1 cellular context compared by ENCODE assay signal in the genomic region with DNA sequence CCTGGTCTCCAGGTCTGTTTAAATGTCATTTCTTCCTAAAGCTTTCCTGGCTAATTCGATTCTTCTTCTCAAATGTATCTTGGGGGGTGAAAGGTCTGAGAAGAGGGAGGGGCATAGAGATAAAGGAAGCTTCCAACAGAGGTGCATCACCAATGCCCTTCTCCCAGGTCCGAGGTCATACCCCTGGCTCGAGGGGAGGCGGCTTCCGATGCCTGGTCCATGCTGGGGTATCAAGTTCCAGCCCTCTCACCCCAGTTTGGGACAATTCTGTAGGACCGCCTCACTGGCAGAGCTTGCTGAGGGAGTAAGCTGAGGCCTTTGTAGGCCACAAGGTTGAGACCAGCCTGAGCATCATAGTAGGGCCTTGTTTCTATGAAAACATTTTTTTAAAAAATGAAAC.
TF ChIP-seq lines count a peak whose summit lies in the region.

No MANE protein-coding gene starts in this region.

TF ChIP-seq in HCT116, 20 proteins besides CTCF, POLR2A, EP300 and RAD21:
- TF ChIP-seq SIN3A (IDR thresholded peaks at IDR 0.05; ENCODE audit: low read depth) (no peak), EGR1 (IDR thresholded peaks at IDR 0.05; ENCODE audit: low read depth) (no peak), JUND (IDR thresholded peaks at IDR 0.05) (no peak)
- TF ChIP-seq, protein P1, sequence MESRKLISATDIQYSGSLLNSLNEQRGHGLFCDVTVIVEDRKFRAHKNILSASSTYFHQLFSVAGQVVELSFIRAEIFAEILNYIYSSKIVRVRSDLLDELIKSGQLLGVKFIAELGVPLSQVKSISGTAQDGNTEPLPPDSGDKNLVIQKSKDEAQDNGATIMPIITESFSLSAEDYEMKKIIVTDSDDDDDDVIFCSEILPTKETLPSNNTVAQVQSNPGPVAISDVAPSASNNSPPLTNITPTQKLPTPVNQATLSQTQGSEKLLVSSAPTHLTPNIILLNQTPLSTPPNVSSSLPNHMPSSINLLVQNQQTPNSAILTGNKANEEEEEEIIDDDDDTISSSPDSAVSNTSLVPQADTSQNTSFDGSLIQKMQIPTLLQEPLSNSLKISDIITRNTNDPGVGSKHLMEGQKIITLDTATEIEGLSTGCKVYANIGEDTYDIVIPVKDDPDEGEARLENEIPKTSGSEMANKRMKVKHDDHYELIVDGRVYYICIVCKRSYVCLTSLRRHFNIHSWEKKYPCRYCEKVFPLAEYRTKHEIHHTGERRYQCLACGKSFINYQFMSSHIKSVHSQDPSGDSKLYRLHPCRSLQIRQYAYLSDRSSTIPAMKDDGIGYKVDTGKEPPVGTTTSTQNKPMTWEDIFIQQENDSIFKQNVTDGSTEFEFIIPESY (IDR thresholded peaks at IDR 0.05; ENCODE audit: extremely low read depth, insufficient replicate concordance, low read length): no peak
